ENCODE assay signal across 14 cellular contexts in the genomic region with DNA sequence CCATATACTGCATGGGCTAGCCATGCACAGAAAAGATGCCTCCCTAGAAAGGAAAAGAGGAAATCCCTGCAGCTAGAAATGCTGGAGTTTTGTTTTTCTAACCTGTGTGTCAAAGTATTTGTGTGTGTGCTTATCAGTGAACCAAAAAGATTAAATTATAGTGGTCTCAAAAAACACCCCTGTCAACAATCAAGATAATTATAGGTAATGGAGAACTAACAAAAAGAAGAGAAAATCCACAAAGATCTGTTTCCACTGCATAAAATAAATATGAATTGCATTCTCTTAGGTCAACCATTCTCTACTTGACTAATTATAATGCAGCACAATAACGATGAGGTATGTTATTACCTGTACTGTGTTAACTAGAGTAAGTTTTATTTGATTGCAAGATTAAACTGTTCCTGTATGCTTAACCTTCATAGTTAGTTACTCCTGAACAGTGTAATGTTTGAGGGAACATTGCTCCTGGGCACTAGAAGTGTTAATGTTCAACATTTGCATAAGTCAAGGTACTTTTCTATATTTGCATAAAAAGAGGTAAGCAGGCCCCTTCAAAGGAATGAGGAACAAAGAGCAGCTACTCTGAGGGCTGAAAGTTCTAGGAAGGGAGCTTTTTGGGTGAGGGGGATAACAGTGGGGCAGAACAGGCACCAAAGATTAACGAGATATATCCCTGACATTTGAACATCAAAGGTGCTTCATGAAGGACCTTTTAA.
DNase-seq lines count a peak whose midpoint lies in the region; ATAC-seq and TF ChIP-seq lines count a peak whose summit lies in the region.
"Had no signal": no experiment of that assay in that cellular context is flagged by ENCODE, and none has a peak within 500 bp of the region (broad histone marks: within the 10 kb centered on the region; RNA-seq: fewer than 3 reads in every experiment).

No MANE protein-coding gene starts in this region.

- 61 to 62% methylated on average over 2 of the region's 2 CpGs for WGBS in upper lobe of left lung, 2 donors
- WGBS in thyroid gland, 2 donors: 36 to 48% methylated on average over 2 of the region's 2 CpGs

- H3K27ac ChIP-seq in upper lobe of left lung (no peak overlapping the region), thyroid gland (no peak overlapping the region)
- H3K27ac ChIP-seq: BLaER1 treated with 17β-estradiol and CSF1 and Interleukin-3, amounts not matched to agents 10 nM and 100 nM; KMS-11 had no signal

- TF ChIP-seq EP300 in upper lobe of left lung (IDR thresholded peaks at IDR 0.05): no peak

- TF ChIP-seq POLR2A in upper lobe of left lung (IDR thresholded peaks at IDR 0.05) (no peak), thyroid gland (IDR thresholded peaks at IDR 0.05) (no peak)

- intact Hi-C loops in thyroid gland (cut with DNase I): no loop called here

- H3K36me3 ChIP-seq in upper lobe of left lung (no peaks in the 10 kb centered on the region), thyroid gland (no peaks in the 10 kb centered on the region)

- no peaks in the 10 kb centered on the region for H3K9me3 ChIP-seq in upper lobe of left lung
- no peaks in the 10 kb centered on the region for H3K9me3 ChIP-seq in thyroid gland

- ATAC-seq in GM18861 (IDR thresholded peaks at IDR 0.05; ENCODE audit: unreplicated experiment): peak; percentile 77
- peak; percentile 53 for ATAC-seq in HG02623 (IDR thresholded peaks at IDR 0.05; ENCODE audit: unreplicated experiment)
- ATAC-seq in upper lobe of left lung (ENCODE audit: low FRiP score in 2 of 2): no peak
- ATAC-seq: activated T-helper 17 cell treated with anti-CD3 and anti-CD28 coated beads, Interleukin-2, amount 50 U/mL, for 72 hours had no signal

- H3K4me1 ChIP-seq in upper lobe of left lung (peaks cover 0 to 6% (median 0%) of the 10 kb centered on the region in 4 donors), thyroid gland (peaks cover 0 to 7% of the 10 kb centered on the region in 2 donors)
- H3K4me1 ChIP-seq: BLaER1 treated with 17β-estradiol and CSF1 and Interleukin-3, amounts not matched to agents 10 nM and 100 nM had no signal

- no peak for TF ChIP-seq CTCF in upper lobe of left lung (IDR thresholded peaks at IDR 0.05)
- TF ChIP-seq CTCF in thyroid gland (IDR thresholded peaks at IDR 0.05): no peak

- H3K27me3 ChIP-seq in upper lobe of left lung: no peaks in the 10 kb centered on the region
- no peaks in the 10 kb centered on the region for H3K27me3 ChIP-seq in thyroid gland
- H3K27me3 ChIP-seq: BLaER1 treated with 17β-estradiol and CSF1 and Interleukin-3, amounts not matched to agents 10 nM and 100 nM had no signal

- DNase-seq in NCI-H146 treated with DMSO at 0.1 percent for 48 hours (lab: John Stamatoyannopoulos, UW; ENCODE audit: unreplicated experiment) (peak; percentile 97), iPS-NIHi7 (ENCODE audit: extremely low spot score) (peak; percentile 31), putamen (ENCODE audit: low spot score) (no peak), upper lobe of left lung (no peak), thyroid gland (no peak), NCI-H1694 (lab: John Stamatoyannopoulos, UW) (no peak)
- DNase-seq: activated CD4-positive, CD25-positive, alpha-beta regulatory T cell treated with anti-CD3 and anti-CD28 coated beads, Interleukin-2, amount 50 U/mL, for 72 hours; NCI-H226; SHP77 treated with DMSO at 0.1 percent for 48 hours had no signal

- no peak overlapping the region for H3K4me3 ChIP-seq in upper lobe of left lung
- no peak overlapping the region for H3K4me3 ChIP-seq in thyroid gland (replicated peaks in 1 of 3)
- H3K4me3 ChIP-seq: BLaER1 treated with 17β-estradiol and CSF1 and Interleukin-3, amounts not matched to agents 10 nM and 100 nM had no signal

Comparison
In these comparisons a context has a peak if more than half of its experiments do, and no peak if none do; other contexts are left out.
1. ATAC-seq: peak in GM18861 (single experiment) and HG02623 (single experiment); none in upper lobe of left lung (0 of 2).
2. DNase-seq: peak in NCI-H146 treated with DMSO at 0.1 percent for 48 hours (single experiment) and iPS-NIHi7 (single experiment); none in putamen (single experiment), upper lobe of left lung (0 of 2), thyroid gland (0 of 2) and NCI-H1694 (single experiment).